27 cellular contexts compared by ENCODE assay signal in the genomic region with DNA sequence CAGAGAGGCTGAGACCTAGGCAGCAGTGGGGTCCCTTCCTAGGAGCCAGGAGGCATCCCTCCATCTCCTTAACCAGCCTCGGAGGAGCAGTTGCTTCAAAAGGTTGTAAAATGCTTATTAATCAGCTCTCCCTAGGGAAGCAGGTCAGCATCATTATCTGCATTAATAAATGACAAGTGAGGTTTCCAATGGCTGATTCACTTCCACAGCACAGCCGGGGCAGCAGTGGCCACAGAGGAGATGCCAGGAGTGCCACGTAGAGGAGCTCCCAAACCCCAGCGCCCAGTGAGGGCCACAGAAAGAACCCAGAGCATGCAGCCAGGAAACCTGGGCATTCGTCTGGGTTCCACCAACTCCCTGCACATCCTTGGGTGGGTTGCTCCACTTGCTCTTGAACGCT. TPM values are rescaled to one million over a fixed set of nuclear protein-coding genes. Genes with fewer than 3 reads are reported as not detected.
DNase-seq lines count a peak whose midpoint lies in the region; ATAC-seq and TF ChIP-seq lines count a peak whose summit lies in the region.
"Had no signal": no experiment of that assay in that cellular context is flagged by ENCODE, and none has a peak within 500 bp of the region (broad histone marks: within the 10 kb centered on the region; RNA-seq: fewer than 3 reads in every experiment).

No MANE protein-coding gene starts in this region.

- H3K4me3 ChIP-seq in neuronal stem cell (ENCODE audit: low read length in 2 of 2), result no peak overlapping the region
- H3K4me3 ChIP-seq in neural progenitor cell, result no peak overlapping the region

- no peak for TF ChIP-seq CTCF in neural progenitor cell (IDR thresholded peaks at IDR 0.05)

- H3K4me2 ChIP-seq in neuronal stem cell (ENCODE audit: insufficient read depth, low read length, poor library complexity, severe bottlenecking) (no peak overlapping the region), neural progenitor cell (no peak overlapping the region)

- H3K9me3 ChIP-seq in neuronal stem cell (replicated peaks in 1 of 2; ENCODE audit: control insufficient read depth in 2 of 2, insufficient read depth in 1 of 2, low read depth in 1 of 2, low read length in 2 of 2), result no peaks in the 10 kb centered on the region
- no peaks in the 10 kb centered on the region for H3K9me3 ChIP-seq in neural progenitor cell (ENCODE audit: low read depth)

- no peak overlapping the region for H4K91ac ChIP-seq in neuronal stem cell (ENCODE audit: low read depth, low read length, poor library complexity)

- WGBS in neuronal stem cell (ENCODE audit: extremely low coverage in 2 of 2, insufficient read length in 2 of 2, insufficient replicate concordance in 1 of 2), 2 donors, result no CpG with 5 or more reads among the region's 6 CpGs

- H2BK12ac ChIP-seq in neuronal stem cell (ENCODE audit: low read length), result no peak overlapping the region

- no peak overlapping the region for H3K4ac ChIP-seq in neuronal stem cell (ENCODE audit: low read length)

- ATAC-seq in stimulated activated memory B cell treated with anti-CD40 and anti-IgM and Interleukin-4, amounts not matched to agents 10 μg/mL and 1 μg/mL and 100 μg/mL, for 72 hours, result no peak
- no peak for ATAC-seq in GM21423 (IDR thresholded peaks at IDR 0.05; ENCODE audit: unreplicated experiment)
- ATAC-seq: HepG2, Panc1 had no signal

- peaks cover 5% of the 10 kb centered on the region for H4K20me1 ChIP-seq in neural progenitor cell (ENCODE audit: low read depth)

- DNase-seq in A172 (ENCODE audit: low spot score), result peak; percentile 36
- peak; percentile 21 for DNase-seq in SW480 (ENCODE audit: low spot score)
- peak; percentile 61 for DNase-seq in glomerular visceral epithelial cell (ENCODE audit: extremely low spot score)
- DNase-seq in neuronal stem cell (ENCODE audit: low spot score), result no peak
- no peak for DNase-seq in stimulated activated CD4-positive, alpha-beta T cell treated with anti-CD3 and anti-CD28 coated beads, Interleukin-2, amount 100 ng/mL, for 48 hours
- no peak for DNase-seq in neural progenitor cell (ENCODE audit: low spot score)
- DNase-seq: Calu3, DND-41, H7, Kasumi-1, NCI-H1092 treated with DMSO at 0.1 percent for 48 hours, NCI-H1436, NCI-H187, NCI-H2081 treated with DMSO at 0.1 percent for 48 hours, NCI-H2171, NCI-H226, NCI-H510A, NCI-H69, SIG-M5 had no signal

- no peak overlapping the region for H2BK15ac ChIP-seq in neuronal stem cell (ENCODE audit: low read length)

- peaks cover 19% of the 10 kb centered on the region for H3K27me3 Mint-ChIP-seq in stimulated activated memory B cell treated with anti-CD40 and anti-IgM and Interleukin-4, amounts not matched to agents 10 μg/mL and 1 μg/mL and 100 μg/mL, for 72 hours
- peaks cover 4% of the 10 kb centered on the region for H3K27me3 Mint-ChIP-seq in neural progenitor cell (ENCODE audit: insufficient read depth, low read depth)

- no peak overlapping the region for H3K27ac ChIP-seq in neuronal stem cell (replicated peaks; ENCODE audit: low read length)
- no peak overlapping the region for H3K27ac ChIP-seq in neural progenitor cell
- H3K27ac ChIP-seq: 22Rv1 had no signal

- no peaks in the 10 kb centered on the region for H3K79me2 ChIP-seq in neural progenitor cell (ENCODE audit: low read depth)

- no peak overlapping the region for H3K23ac ChIP-seq in neuronal stem cell (ENCODE audit: low read depth, low read length, poor library complexity)

- no peaks in the 10 kb centered on the region for H3K36me3 ChIP-seq in neuronal stem cell (replicated peaks in 1 of 2; ENCODE audit: control insufficient read depth in 2 of 2, insufficient read depth in 2 of 2, low read length in 2 of 2)
- no peaks in the 10 kb centered on the region for H3K36me3 ChIP-seq in neural progenitor cell

- no peak overlapping the region for H2AFZ ChIP-seq in neuronal stem cell (ENCODE audit: low read length)
- no peak overlapping the region for H2AFZ ChIP-seq in neural progenitor cell (replicated peaks)

- no peak overlapping the region for H2BK120ac ChIP-seq in neuronal stem cell (ENCODE audit: low read depth, low read length)

- H3K4me3 Mint-ChIP-seq in stimulated activated memory B cell treated with anti-CD40 and anti-IgM and Interleukin-4, amounts not matched to agents 10 μg/mL and 1 μg/mL and 100 μg/mL, for 72 hours, result no peak overlapping the region
- H3K4me3 Mint-ChIP-seq in neural progenitor cell, result no peak overlapping the region

- H3K27me3 ChIP-seq in neuronal stem cell (ENCODE audit: control insufficient read depth in 3 of 3, insufficient read depth in 3 of 3, low read depth in 1 of 3, low read length in 3 of 3), result peaks cover 0 to 11% (median 0%) of the 10 kb centered on the region in 3 experiments
- H3K27me3 ChIP-seq in neural progenitor cell, result no peaks in the 10 kb centered on the region

- H3K27ac Mint-ChIP-seq in stimulated activated memory B cell treated with anti-CD40 and anti-IgM and Interleukin-4, amounts not matched to agents 10 μg/mL and 1 μg/mL and 100 μg/mL, for 72 hours, result no peak overlapping the region
- H3K27ac Mint-ChIP-seq in neural progenitor cell, result no peak overlapping the region

- peaks cover under 1% of the 10 kb centered on the region for H3F3A ChIP-seq in neural progenitor cell (ENCODE audit: low read depth)

- no peak overlapping the region for H4K8ac ChIP-seq in neuronal stem cell (ENCODE audit: low read depth, low read length)

- H3K9me3 Mint-ChIP-seq in stimulated activated memory B cell treated with anti-CD40 and anti-IgM and Interleukin-4, amounts not matched to agents 10 μg/mL and 1 μg/mL and 100 μg/mL, for 72 hours, result no peaks in the 10 kb centered on the region
- H3K9me3 Mint-ChIP-seq in neural progenitor cell, result no peaks in the 10 kb centered on the region

- H2BK5ac ChIP-seq in neuronal stem cell (ENCODE audit: low read length), result no peak overlapping the region

- H3K36me3 Mint-ChIP-seq in stimulated activated memory B cell treated with anti-CD40 and anti-IgM and Interleukin-4, amounts not matched to agents 10 μg/mL and 1 μg/mL and 100 μg/mL, for 72 hours, result no peaks in the 10 kb centered on the region
- H3K36me3 Mint-ChIP-seq in neural progenitor cell, result no peaks in the 10 kb centered on the region

- H3K18ac ChIP-seq in neuronal stem cell (ENCODE audit: low read length), result no peak overlapping the region

- H3K79me1 ChIP-seq in neuronal stem cell (ENCODE audit: low read depth, low read length), result no peaks in the 10 kb centered on the region

- H3K4me1 Mint-ChIP-seq in stimulated activated memory B cell treated with anti-CD40 and anti-IgM and Interleukin-4, amounts not matched to agents 10 μg/mL and 1 μg/mL and 100 μg/mL, for 72 hours, result peaks cover 9% of the 10 kb centered on the region
- peaks cover under 1% of the 10 kb centered on the region for H3K4me1 Mint-ChIP-seq in neural progenitor cell

- no peak overlapping the region for H2AK5ac ChIP-seq in neuronal stem cell (ENCODE audit: low read depth, low read length)

- H3K9ac ChIP-seq in neuronal stem cell (ENCODE audit: low read depth, low read length, poor library complexity) (peak overlapping the region; percentile 31), neural progenitor cell (no peak overlapping the region)

- peaks cover 0 to 2% of the 10 kb centered on the region in 2 donors for H3K4me1 ChIP-seq in neuronal stem cell (ENCODE audit: control insufficient read depth in 2 of 2, insufficient read depth in 1 of 2, low read depth in 1 of 2, low read length in 2 of 2)
- no peaks in the 10 kb centered on the region for H3K4me1 ChIP-seq in neural progenitor cell

- H3K14ac ChIP-seq in neuronal stem cell (ENCODE audit: low read length), result no peak overlapping the region

RNA-seq across cellular contexts. Expression of a gene that starts 8.2 kb away (rescaled TPM):
- 0.02 TPM in 1 of 2 replicates, not detected in the other for total RNA-seq in A172 (2014; rRNA removed; shearing (Covaris generic))
- polyA plus RNA-seq in neuronal stem cell (2013, experiment 1 of 2), result 0.06 TPM
- 0.06 TPM for polyA plus RNA-seq in neuronal stem cell (2013, experiment 2 of 2)
- total RNA-seq in neural progenitor cell (ENCODE audit: low replicate concordance), result 0.06 TPM in 1 of 2 replicates, not detected in the other
- total RNA-seq: H7, HT1080, M059J had no signal
- polyA plus RNA-seq: BJ, HepG2 had no signal

RNA-seq across cellular contexts. Expression of a gene that starts 58.8 kb away (rescaled TPM):
- total RNA-seq in A172 (2014; rRNA removed; shearing (Covaris generic)), result 184 and 272 TPM in 2 replicates
- polyA plus RNA-seq in neuronal stem cell (2013, experiment 1 of 2), result 169 TPM
- polyA plus RNA-seq in neuronal stem cell (2013, experiment 2 of 2), result 171 TPM
- 134 and 203 TPM in 2 replicates for total RNA-seq in neural progenitor cell (ENCODE audit: low replicate concordance)

Comparison
In these comparisons a context has a peak if more than half of its experiments do, and no peak if none do; other contexts are left out.
1. DNase-seq: peak in A172 (single experiment), SW480 (single experiment) and glomerular visceral epithelial cell (single experiment); none in neuronal stem cell (single experiment), stimulated activated CD4-positive, alpha-beta T cell treated with anti-CD3 and anti-CD28 coated beads, Interleukin-2, amount 100 ng/mL, for 48 hours (0 of 2) and neural progenitor cell (single experiment).